27 cellular contexts compared by ENCODE assay signal in the genomic region with DNA sequence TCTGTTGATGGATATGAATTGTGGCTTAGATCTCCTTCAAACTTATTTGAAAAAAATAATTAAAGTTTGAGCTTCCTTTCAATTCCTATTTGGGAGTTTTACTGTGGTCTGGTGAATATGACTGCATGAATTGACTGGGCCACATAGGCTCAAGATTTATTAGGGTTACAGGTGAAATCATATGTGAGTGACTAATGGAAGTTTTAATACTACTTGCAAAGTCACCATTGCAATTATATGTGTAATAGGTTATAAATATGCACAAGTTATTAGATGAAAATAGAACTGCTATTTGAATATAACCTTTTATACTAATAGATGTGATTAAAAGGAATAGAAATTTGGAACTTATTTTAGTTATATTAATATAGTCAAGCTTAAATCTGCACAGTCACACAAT.
"Had no signal": no experiment of that assay in that cellular context is flagged by ENCODE, and none has a peak within 500 bp of the region (broad histone marks: within the 10 kb centered on the region; RNA-seq: fewer than 3 reads in every experiment).

No MANE protein-coding gene starts in this region.

- H3K27ac Mint-ChIP-seq: stimulated activated effector memory CD8-positive, alpha-beta T cell treated with anti-CD3 and anti-CD28 coated beads, Interleukin-12 subunit alpha, Interleukin-12 subunit beta, amount 100 ng/mL, for 72 hours; stimulated activated memory B cell treated with anti-CD40 and anti-IgM and Interleukin-4, amounts not matched to agents 10 μg/mL and 1 μg/mL and 100 μg/mL, for 72 hours; stimulated activated naive B cell treated with anti-CD40 and anti-IgM and Interleukin-4, amounts not matched to agents 10 μg/mL and 1 μg/mL and 100 μg/mL, for 72 hours; stimulated activated naive CD8-positive, alpha-beta T cell treated with anti-CD3 and anti-CD28 coated beads, Interleukin-15, amount 100 ng/mL, for 72 hours; stimulated activated naive CD8-positive, alpha-beta T cell treated with anti-CD3 and anti-CD28 coated beads, Interleukin-15, Interleukin-2, amounts not matched to agents 100 ng/mL and 50 ng/mL, for 24 hours; type B pancreatic cell had no signal

- H3K9me3 ChIP-seq: stomach, suprapubic skin, testis, thoracic aorta, thyroid gland, tibial artery, tibial nerve, transverse colon, upper lobe of left lung, upper lobe of right lung, uterus, vagina had no signal

- H3K4me1 ChIP-seq: stomach, suprapubic skin, testis, thyroid gland, tibial artery, tibial nerve, transverse colon, upper lobe of left lung, upper lobe of right lung, uterus, vagina had no signal

- DNase-seq: stimulated activated CD4-positive, alpha-beta T cell treated with anti-CD3 and anti-CD28 coated beads, Interleukin-2, amount 100 ng/mL, for 48 hours; stimulated activated CD4-positive, alpha-beta T cell treated with anti-CD3 and anti-CD28 coated beads, Interleukin-4, amount 100 ng/mL, for 1 hour; stimulated activated CD4-positive, alpha-beta T cell treated with anti-CD3 and anti-CD28 coated beads, Interleukin-4, amount 100 ng/mL, for 24 hours; stimulated activated CD4-positive, alpha-beta T cell treated with anti-CD3 and anti-CD28 coated beads, Interleukin-4, amount 100 ng/mL, for 4 hours; stimulated activated CD8-positive, alpha-beta memory T cell treated with anti-CD3 and anti-CD28 coated beads, Interleukin-4, amount 100 ng/mL, for 48 hours; stimulated activated naive B cell treated with anti-CD40 and anti-IgM and Interleukin-4, amounts not matched to agents 10 μg/mL and 1 μg/mL and 100 μg/mL, for 72 hours; stimulated activated naive CD4-positive, alpha-beta T cell; stimulated activated naive CD4-positive, alpha-beta T cell treated with Interleukin-2 at 50 U/mL for 16 hours; stimulated activated naive CD8-positive, alpha-beta T cell treated with anti-CD3 and anti-CD28 coated beads, Interleukin-15, amount 100 ng/mL, for 72 hours; stimulated activated naive CD8-positive, alpha-beta T cell treated with anti-CD3 and anti-CD28 coated beads, Interleukin-15, Interleukin-2, amounts not matched to agents 100 U/mL and 50 U/mL, for 24 hours; stomach; substantia nigra; testis; thyroid gland; tibial artery; transverse colon; upper lobe of left lung; upper lobe of right lung; uterus had no signal

- H3K27ac ChIP-seq: stomach, suprapubic skin, testis, thoracic aorta, thyroid gland, tibial artery, tibial nerve, transverse colon, upper lobe of left lung, upper lobe of right lung, uterus, vagina had no signal

- H3K36me3 ChIP-seq: stomach, suprapubic skin, thoracic aorta, thyroid gland, tibial artery, tibial nerve, transverse colon, upper lobe of left lung, upper lobe of right lung, uterus, vagina had no signal

- H3K27me3 Mint-ChIP-seq: stimulated activated memory B cell treated with anti-CD40 and anti-IgM and Interleukin-4, amounts not matched to agents 10 μg/mL and 1 μg/mL and 100 μg/mL, for 72 hours; stimulated activated naive B cell treated with anti-CD40 and anti-IgM and Interleukin-4, amounts not matched to agents 10 μg/mL and 1 μg/mL and 100 μg/mL, for 72 hours; stimulated activated naive CD8-positive, alpha-beta T cell treated with anti-CD3 and anti-CD28 coated beads, Interleukin-15, amount 100 ng/mL, for 72 hours; stimulated activated naive CD8-positive, alpha-beta T cell treated with anti-CD3 and anti-CD28 coated beads, Interleukin-15, Interleukin-2, amounts not matched to agents 100 ng/mL and 50 ng/mL, for 24 hours; type B pancreatic cell had no signal

- H3K4me3 ChIP-seq: stomach, suprapubic skin, testis, thoracic aorta, thyroid gland, tibial artery, tibial nerve, transverse colon, upper lobe of left lung, upper lobe of right lung, uterus, vagina had no signal

- H3K36me3 Mint-ChIP-seq: stimulated activated effector memory CD8-positive, alpha-beta T cell treated with anti-CD3 and anti-CD28 coated beads, Interleukin-12 subunit alpha, Interleukin-12 subunit beta, amount 100 ng/mL, for 72 hours; stimulated activated memory B cell treated with anti-CD40 and anti-IgM and Interleukin-4, amounts not matched to agents 10 μg/mL and 1 μg/mL and 100 μg/mL, for 72 hours; stimulated activated naive B cell treated with anti-CD40 and anti-IgM and Interleukin-4, amounts not matched to agents 10 μg/mL and 1 μg/mL and 100 μg/mL, for 72 hours; type B pancreatic cell had no signal

- H3K4me3 Mint-ChIP-seq: stimulated activated effector memory CD8-positive, alpha-beta T cell treated with anti-CD3 and anti-CD28 coated beads, Interleukin-12 subunit alpha, Interleukin-12 subunit beta, amount 100 ng/mL, for 72 hours; stimulated activated memory B cell treated with anti-CD40 and anti-IgM and Interleukin-4, amounts not matched to agents 10 μg/mL and 1 μg/mL and 100 μg/mL, for 72 hours; stimulated activated naive B cell treated with anti-CD40 and anti-IgM and Interleukin-4, amounts not matched to agents 10 μg/mL and 1 μg/mL and 100 μg/mL, for 72 hours; stimulated activated naive CD8-positive, alpha-beta T cell treated with anti-CD3 and anti-CD28 coated beads, Interleukin-15, amount 100 ng/mL, for 72 hours; stimulated activated naive CD8-positive, alpha-beta T cell treated with anti-CD3 and anti-CD28 coated beads, Interleukin-15, Interleukin-2, amounts not matched to agents 100 ng/mL and 50 ng/mL, for 24 hours; type B pancreatic cell had no signal

- H3K4me1 Mint-ChIP-seq: stimulated activated effector memory CD8-positive, alpha-beta T cell treated with anti-CD3 and anti-CD28 coated beads, Interleukin-12 subunit alpha, Interleukin-12 subunit beta, amount 100 ng/mL, for 72 hours; stimulated activated memory B cell treated with anti-CD40 and anti-IgM and Interleukin-4, amounts not matched to agents 10 μg/mL and 1 μg/mL and 100 μg/mL, for 72 hours; stimulated activated naive B cell treated with anti-CD40 and anti-IgM and Interleukin-4, amounts not matched to agents 10 μg/mL and 1 μg/mL and 100 μg/mL, for 72 hours; stimulated activated naive CD8-positive, alpha-beta T cell treated with anti-CD3 and anti-CD28 coated beads, Interleukin-15, amount 100 ng/mL, for 72 hours had no signal

- H3K27me3 ChIP-seq: stomach, suprapubic skin, testis, thyroid gland, tibial artery, tibial nerve, transverse colon, upper lobe of left lung, upper lobe of right lung, uterus, vagina had no signal

- ATAC-seq: stimulated activated effector memory CD8-positive, alpha-beta T cell treated with anti-CD3 and anti-CD28 coated beads, Interleukin-12 subunit alpha, Interleukin-12 subunit beta, amount 100 ng/mL, for 72 hours; stimulated activated memory B cell treated with anti-CD40 and anti-IgM and Interleukin-4, amounts not matched to agents 10 μg/mL and 1 μg/mL and 100 μg/mL, for 72 hours; stimulated activated naive B cell treated with anti-CD40 and anti-IgM and Interleukin-4, amounts not matched to agents 10 μg/mL and 1 μg/mL and 100 μg/mL, for 72 hours; stimulated activated naive CD8-positive, alpha-beta T cell treated with anti-CD3 and anti-CD28 coated beads, Interleukin-15, amount 100 ng/mL, for 72 hours; stimulated activated naive CD8-positive, alpha-beta T cell treated with anti-CD3 and anti-CD28 coated beads, Interleukin-15, Interleukin-2, amounts not matched to agents 100 U/mL and 50 U/mL, for 24 hours; upper lobe of right lung had no signal

- H3K9me3 Mint-ChIP-seq: stimulated activated naive CD8-positive, alpha-beta T cell treated with anti-CD3 and anti-CD28 coated beads, Interleukin-15, Interleukin-2, amounts not matched to agents 100 ng/mL and 50 ng/mL, for 24 hours; type B pancreatic cell had no signal
